ENCODE assay signal across 1 cellular context in genomic region chr11:46391578-46392420, GRCh38.
TF ChIP-seq lines count a peak whose summit lies in the region.

Gene CHRM4 (minus strand): TSS chr11:46391776. CDS start chr11:46386557, 5,219 bp downstream.

TF ChIP-seq in K562, 482 proteins besides CTCF, POLR2A, EP300 and RAD21 (continued from another document and continues in another):
- no peak for TF ChIP-seq CUX1 (CRISPR knock-in tag; IDR thresholded peaks at IDR 0.05)
- peak; percentile 26; the same call in 1 of the 2 replicates for TF ChIP-seq HCFC1 (IDR thresholded peaks at IDR 0.05; ENCODE audit: low read depth, low read length)
- peak; percentile 82 for TF ChIP-seq CXXC5 (CRISPR knock-in tag; IDR thresholded peaks at IDR 0.05)
- TF ChIP-seq GTF2E2 (tag; IDR thresholded peaks at IDR 0.05) = no peak
- no peak for TF ChIP-seq IRF9 (tag; IDR thresholded peaks at IDR 0.05)
- TF ChIP-seq, protein P1, sequence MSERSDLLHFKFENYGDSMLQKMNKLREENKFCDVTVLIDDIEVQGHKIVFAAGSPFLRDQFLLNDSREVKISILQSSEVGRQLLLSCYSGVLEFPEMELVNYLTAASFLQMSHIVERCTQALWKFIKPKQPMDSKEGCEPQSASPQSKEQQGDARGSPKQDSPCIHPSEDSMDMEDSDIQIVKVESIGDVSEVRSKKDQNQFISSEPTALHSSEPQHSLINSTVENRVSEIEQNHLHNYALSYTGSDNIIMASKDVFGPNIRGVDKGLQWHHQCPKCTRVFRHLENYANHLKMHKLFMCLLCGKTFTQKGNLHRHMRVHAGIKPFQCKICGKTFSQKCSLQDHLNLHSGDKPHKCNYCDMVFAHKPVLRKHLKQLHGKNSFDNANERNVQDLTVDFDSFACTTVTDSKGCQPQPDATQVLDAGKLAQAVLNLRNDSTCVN (CRISPR knock-in tag; IDR thresholded peaks at IDR 0.05) = no peak
- no peak for TF ChIP-seq NELFE (IDR thresholded peaks at IDR 0.05; ENCODE audit: insufficient read depth, insufficient read length)
- TF ChIP-seq, protein P2, sequence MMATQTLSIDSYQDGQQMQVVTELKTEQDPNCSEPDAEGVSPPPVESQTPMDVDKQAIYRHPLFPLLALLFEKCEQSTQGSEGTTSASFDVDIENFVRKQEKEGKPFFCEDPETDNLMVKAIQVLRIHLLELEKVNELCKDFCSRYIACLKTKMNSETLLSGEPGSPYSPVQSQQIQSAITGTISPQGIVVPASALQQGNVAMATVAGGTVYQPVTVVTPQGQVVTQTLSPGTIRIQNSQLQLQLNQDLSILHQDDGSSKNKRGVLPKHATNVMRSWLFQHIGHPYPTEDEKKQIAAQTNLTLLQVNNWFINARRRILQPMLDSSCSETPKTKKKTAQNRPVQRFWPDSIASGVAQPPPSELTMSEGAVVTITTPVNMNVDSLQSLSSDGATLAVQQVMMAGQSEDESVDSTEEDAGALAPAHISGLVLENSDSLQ (IDR thresholded peaks at IDR 0.05) = no peak
- no peak for TF ChIP-seq ATF1 (CRISPR knock-in tag; IDR thresholded peaks at IDR 0.05)
- peak; percentile 66; the same call in 1 of the 2 replicates for TF ChIP-seq ATF1 (tag; IDR thresholded peaks at IDR 0.05)
- no peak for TF ChIP-seq RFX5 (IDR thresholded peaks at IDR 0.05; ENCODE audit: low read depth, low read length)
- no peak for TF ChIP-seq HNRNPH1 (optimal IDR thresholded peaks at IDR 0.05; ENCODE audit: low read depth, low read length)
- TF ChIP-seq NFYB (IDR thresholded peaks at IDR 0.05; ENCODE audit: extremely low read depth, insufficient read length) = peak; percentile 34
- peak; percentile 33 for TF ChIP-seq CREM (IDR thresholded peaks at IDR 0.05; ENCODE audit: low read depth)
- TF ChIP-seq MTF1 (CRISPR knock-in tag; IDR thresholded peaks at IDR 0.05; ENCODE audit: borderline replicate concordance) = no peak
- TF ChIP-seq NONO (IDR thresholded peaks at IDR 0.05; ENCODE audit: low read depth in 2 of 2, low read length in 1 of 2) = peak in 1 of 2 experiments; percentile 62; a peak in 1 of 4 replicates
- no peak for TF ChIP-seq ZNF75A (CRISPR knock-in tag; IDR thresholded peaks at IDR 0.05)
- TF ChIP-seq DMBX1 (CRISPR knock-in tag; IDR thresholded peaks at IDR 0.05; ENCODE audit: borderline replicate concordance) = 0 out of 2 replicates have a peak, but pooled peaks have one; percentile 13
- TF ChIP-seq ZNF445 (CRISPR knock-in tag; IDR thresholded peaks at IDR 0.05; ENCODE audit: low read depth) = no peak
- TF ChIP-seq PHF20 (IDR thresholded peaks at IDR 0.05; ENCODE audit: partially characterized antibody) = no peak
- TF ChIP-seq NR2C2 (CRISPR knock-in tag; IDR thresholded peaks at IDR 0.05) = 0 out of 2 replicates have a peak, but pooled peaks have one; percentile 38
- TF ChIP-seq NR2C2 (tag; IDR thresholded peaks at IDR 0.05) = no peak
- TF ChIP-seq, protein P3, sequence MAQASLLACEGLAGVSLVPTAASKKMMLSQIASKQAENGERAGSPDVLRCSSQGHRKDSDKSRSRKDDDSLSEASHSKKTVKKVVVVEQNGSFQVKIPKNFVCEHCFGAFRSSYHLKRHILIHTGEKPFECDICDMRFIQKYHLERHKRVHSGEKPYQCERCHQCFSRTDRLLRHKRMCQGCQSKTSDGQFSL (CRISPR knock-in tag; IDR thresholded peaks at IDR 0.05) = peak; percentile 78; the same call in 1 of the 2 replicates
- TF ChIP-seq, protein P3 (tag; IDR thresholded peaks at IDR 0.05) = peak in 1 of 2 experiments; percentile 78; a peak in 2 of 4 replicates
- no peak for TF ChIP-seq RBM34 (IDR thresholded peaks at IDR 0.05; ENCODE audit: borderline replicate concordance, insufficient read depth, low read length)
- no peak; the same call in 1 of the 2 replicates for TF ChIP-seq ZNF395 (CRISPR knock-in tag; IDR thresholded peaks at IDR 0.05)
- TF ChIP-seq, protein P4, sequence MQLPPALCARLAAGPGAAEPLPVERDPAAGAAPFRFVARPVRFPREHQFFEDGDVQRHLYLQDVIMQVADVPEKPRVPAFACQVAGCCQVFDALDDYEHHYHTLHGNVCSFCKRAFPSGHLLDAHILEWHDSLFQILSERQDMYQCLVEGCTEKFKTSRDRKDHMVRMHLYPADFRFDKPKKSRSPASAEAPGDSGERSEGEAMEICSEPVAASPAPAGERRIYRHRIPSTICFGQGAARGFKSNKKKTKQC (CRISPR knock-in tag; IDR thresholded peaks at IDR 0.05) = no peak
- TF ChIP-seq MXI1 (IDR thresholded peaks at IDR 0.05; ENCODE audit: low read depth, low read length) = peak; percentile 67
- TF ChIP-seq SUPT5H (IDR thresholded peaks at IDR 0.05) = no peak
- peak; percentile 2; the same call in 1 of the 2 replicates for TF ChIP-seq ZNF263 (CRISPR knock-in tag; IDR thresholded peaks at IDR 0.05; ENCODE audit: borderline replicate concordance)
- TF ChIP-seq ZBTB12 (CRISPR knock-in tag; IDR thresholded peaks at IDR 0.05) = peak; percentile 67
- peak; percentile 61 for TF ChIP-seq SIN3B (IDR thresholded peaks at IDR 0.05; ENCODE audit: low read depth)
- no peak for TF ChIP-seq SRSF7 (optimal IDR thresholded peaks at IDR 0.05; ENCODE audit: low read depth, low read length)
- TF ChIP-seq, protein P5, sequence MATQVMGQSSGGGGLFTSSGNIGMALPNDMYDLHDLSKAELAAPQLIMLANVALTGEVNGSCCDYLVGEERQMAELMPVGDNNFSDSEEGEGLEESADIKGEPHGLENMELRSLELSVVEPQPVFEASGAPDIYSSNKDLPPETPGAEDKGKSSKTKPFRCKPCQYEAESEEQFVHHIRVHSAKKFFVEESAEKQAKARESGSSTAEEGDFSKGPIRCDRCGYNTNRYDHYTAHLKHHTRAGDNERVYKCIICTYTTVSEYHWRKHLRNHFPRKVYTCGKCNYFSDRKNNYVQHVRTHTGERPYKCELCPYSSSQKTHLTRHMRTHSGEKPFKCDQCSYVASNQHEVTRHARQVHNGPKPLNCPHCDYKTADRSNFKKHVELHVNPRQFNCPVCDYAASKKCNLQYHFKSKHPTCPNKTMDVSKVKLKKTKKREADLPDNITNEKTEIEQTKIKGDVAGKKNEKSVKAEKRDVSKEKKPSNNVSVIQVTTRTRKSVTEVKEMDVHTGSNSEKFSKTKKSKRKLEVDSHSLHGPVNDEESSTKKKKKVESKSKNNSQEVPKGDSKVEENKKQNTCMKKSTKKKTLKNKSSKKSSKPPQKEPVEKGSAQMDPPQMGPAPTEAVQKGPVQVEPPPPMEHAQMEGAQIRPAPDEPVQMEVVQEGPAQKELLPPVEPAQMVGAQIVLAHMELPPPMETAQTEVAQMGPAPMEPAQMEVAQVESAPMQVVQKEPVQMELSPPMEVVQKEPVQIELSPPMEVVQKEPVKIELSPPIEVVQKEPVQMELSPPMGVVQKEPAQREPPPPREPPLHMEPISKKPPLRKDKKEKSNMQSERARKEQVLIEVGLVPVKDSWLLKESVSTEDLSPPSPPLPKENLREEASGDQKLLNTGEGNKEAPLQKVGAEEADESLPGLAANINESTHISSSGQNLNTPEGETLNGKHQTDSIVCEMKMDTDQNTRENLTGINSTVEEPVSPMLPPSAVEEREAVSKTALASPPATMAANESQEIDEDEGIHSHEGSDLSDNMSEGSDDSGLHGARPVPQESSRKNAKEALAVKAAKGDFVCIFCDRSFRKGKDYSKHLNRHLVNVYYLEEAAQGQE (CRISPR knock-in tag; IDR thresholded peaks at IDR 0.05; ENCODE audit: low read depth) = peak; percentile 55
- TF ChIP-seq POLR2G (IDR thresholded peaks at IDR 0.05; ENCODE audit: low read depth, low read length) = peak; percentile 69
- 0 out of 4 replicates have a peak, but pooled peaks of 1 of the 2 experiments have one; percentile 11 for TF ChIP-seq SIN3A (IDR thresholded peaks at IDR 0.05; ENCODE audit: borderline replicate concordance in 2 of 2, control insufficient read depth in 1 of 2, low read depth in 2 of 2, low read length in 2 of 2)
- TF ChIP-seq VEZF1 (CRISPR knock-in tag; IDR thresholded peaks at IDR 0.05) = peak; percentile 47
- TF ChIP-seq RB1 (IDR thresholded peaks at IDR 0.05; ENCODE audit: low read depth) = peak; percentile 79
- TF ChIP-seq RBBP5 (IDR thresholded peaks at IDR 0.05; ENCODE audit: borderline replicate concordance, insufficient read depth, low read length, poor library complexity, severe bottlenecking) = peak; percentile 64
- TF ChIP-seq KLF13 (tag; IDR thresholded peaks at IDR 0.05; ENCODE audit: borderline replicate concordance, low read depth) = 0 out of 2 replicates have a peak, but pooled peaks have one; percentile 28
- 0 out of 4 replicates have a peak, but pooled peaks of 1 of the 2 experiments have one; percentile 32 for TF ChIP-seq HDAC1 (IDR thresholded peaks at IDR 0.05)
- peak; percentile 40; the same call in 1 of the 2 replicates for TF ChIP-seq PHF8 (IDR thresholded peaks at IDR 0.05; ENCODE audit: borderline replicate concordance, low read length)
- TF ChIP-seq GATAD2B (IDR thresholded peaks at IDR 0.05; ENCODE audit: borderline replicate concordance) = peak; percentile 67; the same call in 1 of the 2 replicates
- no peak for TF ChIP-seq TCF7L2 (IDR thresholded peaks at IDR 0.05; ENCODE audit: low read depth, low read length)
